8 cellular contexts compared by ENCODE assay signal in the genomic region with DNA sequence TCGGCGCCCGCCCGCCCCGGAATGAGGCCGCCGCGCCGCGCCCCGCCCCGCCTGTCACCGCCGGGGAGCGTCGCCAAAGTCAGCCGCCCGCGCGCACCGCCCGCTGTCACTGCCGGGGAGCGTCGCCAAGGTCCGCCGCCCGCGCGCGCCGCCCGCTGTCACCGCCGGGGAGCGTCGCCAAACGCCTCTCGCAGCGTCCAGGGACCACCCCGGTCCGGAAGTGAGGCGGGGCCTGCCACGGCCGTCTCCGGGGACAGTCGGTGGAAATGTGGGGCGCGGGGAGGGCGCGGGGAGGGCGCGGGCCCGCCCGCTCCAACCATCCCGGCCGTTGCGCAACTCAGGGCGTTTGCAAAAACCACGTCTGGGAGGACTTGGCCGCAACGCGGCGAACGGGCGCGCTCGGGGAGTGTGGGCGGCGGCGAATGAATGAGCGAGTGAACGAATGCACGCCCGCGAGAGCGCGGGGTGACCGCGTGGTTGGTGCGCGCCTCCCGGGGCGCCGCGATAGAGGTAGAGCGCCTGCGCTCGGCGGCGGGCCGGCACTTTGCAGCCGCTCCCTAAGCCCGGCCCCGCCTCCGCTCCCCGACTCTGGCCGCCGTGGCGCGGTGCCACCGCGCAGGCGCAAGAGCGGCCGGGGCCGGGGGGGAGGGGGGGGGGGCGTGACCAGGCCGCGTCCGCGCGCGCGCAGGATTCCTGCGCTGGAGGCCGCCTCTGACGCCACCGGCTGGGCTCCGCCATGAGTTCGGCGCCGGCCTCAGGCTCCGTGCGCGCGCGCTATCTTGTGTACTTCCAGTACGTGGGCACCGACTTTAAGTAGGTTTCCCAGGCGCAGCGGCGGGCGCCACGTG. TPM values are rescaled to one million over a fixed set of nuclear protein-coding genes. Genes with fewer than 3 reads are reported as not detected.
DNase-seq lines count a peak whose midpoint lies in the region; ATAC-seq lines count a peak whose summit lies in the region.

A gene with protein sequence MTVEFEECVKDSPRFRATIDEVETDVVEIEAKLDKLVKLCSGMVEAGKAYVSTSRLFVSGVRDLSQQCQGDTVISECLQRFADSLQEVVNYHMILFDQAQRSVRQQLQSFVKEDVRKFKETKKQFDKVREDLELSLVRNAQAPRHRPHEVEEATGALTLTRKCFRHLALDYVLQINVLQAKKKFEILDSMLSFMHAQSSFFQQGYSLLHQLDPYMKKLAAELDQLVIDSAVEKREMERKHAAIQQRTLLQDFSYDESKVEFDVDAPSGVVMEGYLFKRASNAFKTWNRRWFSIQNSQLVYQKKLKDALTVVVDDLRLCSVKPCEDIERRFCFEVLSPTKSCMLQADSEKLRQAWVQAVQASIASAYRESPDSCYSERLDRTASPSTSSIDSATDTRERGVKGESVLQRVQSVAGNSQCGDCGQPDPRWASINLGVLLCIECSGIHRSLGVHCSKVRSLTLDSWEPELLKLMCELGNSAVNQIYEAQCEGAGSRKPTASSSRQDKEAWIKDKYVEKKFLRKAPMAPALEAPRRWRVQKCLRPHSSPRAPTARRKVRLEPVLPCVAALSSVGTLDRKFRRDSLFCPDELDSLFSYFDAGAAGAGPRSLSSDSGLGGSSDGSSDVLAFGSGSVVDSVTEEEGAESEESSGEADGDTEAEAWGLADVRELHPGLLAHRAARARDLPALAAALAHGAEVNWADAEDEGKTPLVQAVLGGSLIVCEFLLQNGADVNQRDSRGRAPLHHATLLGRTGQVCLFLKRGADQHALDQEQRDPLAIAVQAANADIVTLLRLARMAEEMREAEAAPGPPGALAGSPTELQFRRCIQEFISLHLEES (minus strand): TSS at position 23 of the 848 bp plus-strand sequence. CDS start 115 bp downstream, outside the sequence.
A gene with protein sequence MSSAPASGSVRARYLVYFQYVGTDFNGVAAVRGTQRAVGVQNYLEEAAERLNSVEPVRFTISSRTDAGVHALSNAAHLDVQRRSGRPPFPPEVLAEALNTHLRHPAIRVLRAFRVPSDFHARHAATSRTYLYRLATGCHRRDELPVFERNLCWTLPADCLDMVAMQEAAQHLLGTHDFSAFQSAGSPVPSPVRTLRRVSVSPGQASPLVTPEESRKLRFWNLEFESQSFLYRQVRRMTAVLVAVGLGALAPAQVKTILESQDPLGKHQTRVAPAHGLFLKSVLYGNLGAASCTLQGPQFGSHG (plus strand): TSS at position 690 of the 848 bp plus-strand sequence. CDS start 47 bp downstream, at position 737.

- peaks cover 13 to 29% (median 20%) of the 10 kb centered on the region in 4 donors for H3K4me1 Mint-ChIP-seq in CD4-positive, alpha-beta memory T cell

- peaks cover 0 to 12% of the 10 kb centered on the region in 2 donors for H3K36me3 Mint-ChIP-seq in CD4-positive, alpha-beta memory T cell

- H3K27ac Mint-ChIP-seq in CD4-positive, alpha-beta memory T cell: peak within 1 kb of the TSS; percentile 89 to 96 (median 91)

- no peaks in the 10 kb centered on the region for H3K27me3 ChIP-seq in CD4-positive, alpha-beta memory T cell (ENCODE audit: insufficient read depth, low read length)
- no peaks in the 10 kb centered on the region for H3K27me3 ChIP-seq in endocrine pancreas (ENCODE audit: control insufficient read depth, insufficient read depth, low read length)

- no peaks in the 10 kb centered on the region for H3K27me3 Mint-ChIP-seq in CD4-positive, alpha-beta memory T cell

- POLR2A ChIA-PET in CD4-positive, alpha-beta memory T cell (lab: Charles Lee; ENCODE audit: partially characterized antibody): interaction anchor here (3.4 kb wide), 1 partner anchor 17 kb away, joined by 14 read pairs; no protein-coding TSS in a partner anchor

- 0% methylated on average over 80 to 103 of the region's 135 CpGs for WGBS in mesodermal cell (ENCODE audit: insufficient coverage in 2 of 2), 2 experiments

- H3K9ac ChIP-seq in endocrine pancreas (ENCODE audit: control insufficient read depth, insufficient read depth, low read length): peak within 1 kb of the TSS; percentile 65

- peaks cover 0 to 2% (median 0%) of the 10 kb centered on the region in 8 donors for H3K9me3 Mint-ChIP-seq in CD4-positive, alpha-beta memory T cell

- H3K27ac ChIP-seq in CD4-positive, alpha-beta memory T cell (ENCODE audit: low read depth, low read length): peak within 1 kb of the TSS; percentile 77
- peak within 1 kb of the TSS; percentile 95 for H3K27ac ChIP-seq in mesodermal cell (ENCODE audit: low read depth, low read length, severe bottlenecking)

- CTCF ChIA-PET in CD4-positive, alpha-beta memory T cell (lab: Charles Lee; ENCODE audit: partially characterized antibody): no interaction called here

- H3K36me3 ChIP-seq in CD4-positive, alpha-beta memory T cell (ENCODE audit: insufficient read depth, low read length): peaks cover 12% of the 10 kb centered on the region
- H3K36me3 ChIP-seq in endocrine pancreas (ENCODE audit: control insufficient read depth, insufficient read depth, low read length) (peaks cover 9% of the 10 kb centered on the region), mesodermal cell (ENCODE audit: control insufficient read depth, insufficient read depth, low read length) (peaks cover 21% of the 10 kb centered on the region)

- H3K4me3 ChIP-seq in CD4-positive, alpha-beta memory T cell (ENCODE audit: low read length in 2 of 2): peak within 1 kb of the TSS; percentile 61 to 83
- H3K4me3 ChIP-seq in endocrine pancreas (ENCODE audit: control insufficient read depth, insufficient read depth, low read length) (peak within 1 kb of the TSS; percentile 38), mesodermal cell (ENCODE audit: extremely low read depth, insufficient read depth, low read length, poor library complexity, severe bottlenecking) (peak within 1 kb of the TSS; percentile 79)

- H3K4me3 Mint-ChIP-seq in CD4-positive, alpha-beta memory T cell: peak within 1 kb of the TSS; percentile 86 to 92 (median 89)

- DNase-seq in CD4-positive, alpha-beta memory T cell: peak; percentile 92 to 94 (median 92)
- peak; percentile 68 for DNase-seq in HS-5 (ENCODE audit: low read depth)
- peak; percentile 95 for DNase-seq in NOMO-1 treated with dmso at 0.1 percent for 144 hours (lab: John Stamatoyannopoulos, UW; ENCODE audit: unreplicated experiment)
- peak; percentile 68 to 86 (median 81) for DNase-seq in activated CD8-positive, alpha-beta memory T cell treated with anti-CD3 and anti-CD28 coated beads for 48 hours (ENCODE audit: low read depth in 2 of 3, low spot score in 2 of 3)
- DNase-seq in stimulated activated CD8-positive, alpha-beta memory T cell treated with anti-CD3 and anti-CD28 coated beads, Interleukin-15, amount 100 ng/mL, for 24 hours (ENCODE audit: low read depth): peak; percentile 72

- no peaks in the 10 kb centered on the region for H3K9me3 ChIP-seq in CD4-positive, alpha-beta memory T cell (ENCODE audit: control insufficient read depth in 1 of 2, low read length in 2 of 2)
- no peaks in the 10 kb centered on the region for H3K9me3 ChIP-seq in endocrine pancreas (ENCODE audit: control insufficient read depth, low read length)
- no peaks in the 10 kb centered on the region for H3K9me3 ChIP-seq in mesodermal cell (ENCODE audit: control insufficient read depth, low read length)

- intact Hi-C loops in CD4-positive, alpha-beta memory T cell (cut with micrococcal nuclease): loop anchor here (1.0 kb wide), 7 partner anchors 16 to 239 kb away; a partner anchor contains a TSS

- H3K4me1 ChIP-seq in CD4-positive, alpha-beta memory T cell (ENCODE audit: insufficient read depth, low read length): peaks cover 36% of the 10 kb centered on the region
- H3K4me1 ChIP-seq in endocrine pancreas (ENCODE audit: control insufficient read depth, insufficient read depth, low read length) (no peaks in the 10 kb centered on the region), mesodermal cell (ENCODE audit: control insufficient read depth, insufficient read depth, low read length, poor library complexity, severe bottlenecking) (peaks cover 33% of the 10 kb centered on the region)

- peak; percentile 53 for ATAC-seq in GM19467 (IDR thresholded peaks at IDR 0.05; ENCODE audit: unreplicated experiment)

RNA-seq across cellular contexts. Expression of the first gene that starts in this region (rescaled TPM):
- total RNA-seq in CD4-positive, alpha-beta memory T cell: 10 to 100 TPM; 59.7 to 65.6 TPM
- 1 to 10 TPM; 5.4 to 6.9 TPM for polyA plus RNA-seq in CD4-positive, alpha-beta memory T cell
- 39.6 TPM for polyA plus RNA-seq in mesodermal cell (2013, experiment 1 of 2)
- 31.9 TPM for polyA plus RNA-seq in mesodermal cell (2013, experiment 2 of 2)

RNA-seq across cellular contexts. Expression of the second gene that starts in this region (rescaled TPM):
- total RNA-seq in CD4-positive, alpha-beta memory T cell: 10 to 100 TPM; 24.1 to 27.9 TPM
- polyA plus RNA-seq in CD4-positive, alpha-beta memory T cell: 10 to 100 TPM; 15.4 to 16.7 TPM
- polyA plus RNA-seq in mesodermal cell (2013, experiment 1 of 2): 16.9 TPM
- 15.2 TPM for polyA plus RNA-seq in mesodermal cell (2013, experiment 2 of 2)

Comparison
In these comparisons a context has a peak if more than half of its experiments do, and no peak if none do; other contexts are left out.
1. Peak in every context shown above with its lines: DNase-seq, ATAC-seq, H3K4me3 ChIP-seq and H3K27ac ChIP-seq.